ENCODE assay signal across 27 cellular contexts in the genomic region with DNA sequence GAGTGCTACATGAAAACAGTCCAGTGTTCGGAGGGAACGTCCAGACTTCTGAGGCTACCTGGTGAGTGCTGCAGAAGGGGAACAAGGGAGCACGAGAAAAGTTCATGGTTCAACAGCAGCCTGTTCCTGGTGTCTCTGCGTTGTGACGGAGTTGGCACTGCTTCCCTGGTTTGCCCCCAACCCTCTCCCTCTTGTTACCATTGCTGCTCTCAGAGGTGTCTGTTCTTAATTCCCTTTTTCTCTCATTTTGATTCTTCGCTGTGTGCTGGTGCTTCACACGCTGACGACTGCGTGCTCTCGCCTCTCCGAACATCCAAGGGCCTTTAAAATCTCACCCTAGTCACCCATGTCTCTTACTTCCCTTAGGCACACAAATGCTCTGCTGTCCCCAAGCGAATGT. TPM values are rescaled to one million over a fixed set of nuclear protein-coding genes. Genes with fewer than 3 reads are reported as not detected.
"Had no signal": no experiment of that assay in that cellular context is flagged by ENCODE, and none has a peak within 500 bp of the region (broad histone marks: within the 10 kb centered on the region; RNA-seq: fewer than 3 reads in every experiment).

No MANE protein-coding gene starts in this region.

- H3K4me1 ChIP-seq: parathyroid adenoma, psoas muscle, right lobe of liver had no signal

- H3K27ac ChIP-seq: heart left ventricle, left ventricle myocardium inferior, parathyroid adenoma, psoas muscle, right atrium auricular region, right lobe of liver, tibial nerve, upper lobe of left lung, vagina had no signal

- H3K27ac Mint-ChIP-seq: immature natural killer cell; mesothelial cell of epicardium; naive B cell; natural killer cell; stimulated activated memory B cell treated with anti-CD40 and anti-IgM and Interleukin-4, amounts not matched to agents 10 μg/mL and 1 μg/mL and 100 μg/mL, for 72 hours; stimulated activated naive CD8-positive, alpha-beta T cell treated with anti-CD3 and anti-CD28 coated beads, Interleukin-15, amount 100 ng/mL, for 72 hours had no signal

- H3K27me3 ChIP-seq: right atrium auricular region, right lobe of liver, vagina had no signal

- DNase-seq: heart left ventricle; hypothalamus; immature natural killer cell; kidney; left ventricle myocardium inferior; mesendoderm; naive B cell; natural killer cell; psoas muscle; right lobe of liver; stimulated activated CD4-positive, alpha-beta T cell treated with anti-CD3 and anti-CD28 coated beads, Interleukin-1b, Interleukin-23, amount 100 ng/mL, for 48 hours; stimulated activated CD4-positive, alpha-beta T cell treated with anti-CD3 and anti-CD28 coated beads, Interleukin-2, amount 100 ng/mL, for 48 hours; stimulated activated CD4-positive, alpha-beta T cell treated with anti-CD3 and anti-CD28 coated beads, Interleukin-4, amount 100 ng/mL, for 4 hours; stimulated activated CD8-positive, alpha-beta memory T cell treated with anti-CD3 and anti-CD28 coated beads, Interleukin-4, amount 100 ng/mL, for 48 hours; stimulated activated naive CD4-positive, alpha-beta T cell treated with Interleukin-2 at 50 U/mL for 16 hours; stimulated activated naive CD8-positive, alpha-beta T cell treated with anti-CD3 and anti-CD28 coated beads, Interleukin-15, amount 100 ng/mL, for 72 hours; substantia nigra; upper lobe of left lung had no signal

- H3K4me3 Mint-ChIP-seq: mesothelial cell of epicardium; stimulated activated memory B cell treated with anti-CD40 and anti-IgM and Interleukin-4, amounts not matched to agents 10 μg/mL and 1 μg/mL and 100 μg/mL, for 72 hours; stimulated activated naive CD8-positive, alpha-beta T cell treated with anti-CD3 and anti-CD28 coated beads, Interleukin-15, amount 100 ng/mL, for 72 hours had no signal

- H3K4me2 ChIP-seq: smooth muscle cell had no signal

- H3K9me3 Mint-ChIP-seq: immature natural killer cell; mesothelial cell of epicardium; natural killer cell; stimulated activated memory B cell treated with anti-CD40 and anti-IgM and Interleukin-4, amounts not matched to agents 10 μg/mL and 1 μg/mL and 100 μg/mL, for 72 hours; stimulated activated naive CD8-positive, alpha-beta T cell treated with anti-CD3 and anti-CD28 coated beads, Interleukin-15, amount 100 ng/mL, for 72 hours had no signal

- H3K36me3 Mint-ChIP-seq: immature natural killer cell; mesothelial cell of epicardium; natural killer cell; stimulated activated memory B cell treated with anti-CD40 and anti-IgM and Interleukin-4, amounts not matched to agents 10 μg/mL and 1 μg/mL and 100 μg/mL, for 72 hours had no signal

- H2AFZ ChIP-seq: parathyroid adenoma had no signal

- ATAC-seq: heart left ventricle; natural killer cell; psoas muscle; right lobe of liver; stimulated activated memory B cell treated with anti-CD40 and anti-IgM and Interleukin-4, amounts not matched to agents 10 μg/mL and 1 μg/mL and 100 μg/mL, for 72 hours; stimulated activated naive CD8-positive, alpha-beta T cell treated with anti-CD3 and anti-CD28 coated beads, Interleukin-15, amount 100 ng/mL, for 72 hours had no signal

- H3K79me2 ChIP-seq: parathyroid adenoma had no signal

- H3K4me3 ChIP-seq: heart left ventricle, left ventricle myocardium inferior, lung, psoas muscle, right atrium auricular region, right lobe of liver, smooth muscle cell, tibial nerve, upper lobe of left lung, vagina had no signal

- H3K9ac ChIP-seq: parathyroid adenoma had no signal

RNA-seq across cellular contexts. Expression of a gene that starts 1.6 kb away (rescaled TPM):
- polyA plus RNA-seq: immature natural killer cell had no signal

RNA-seq across cellular contexts. Expression of a gene that starts 34.0 kb away (rescaled TPM):
- polyA plus RNA-seq: neural cell had no signal
